In the genomic region with DNA sequence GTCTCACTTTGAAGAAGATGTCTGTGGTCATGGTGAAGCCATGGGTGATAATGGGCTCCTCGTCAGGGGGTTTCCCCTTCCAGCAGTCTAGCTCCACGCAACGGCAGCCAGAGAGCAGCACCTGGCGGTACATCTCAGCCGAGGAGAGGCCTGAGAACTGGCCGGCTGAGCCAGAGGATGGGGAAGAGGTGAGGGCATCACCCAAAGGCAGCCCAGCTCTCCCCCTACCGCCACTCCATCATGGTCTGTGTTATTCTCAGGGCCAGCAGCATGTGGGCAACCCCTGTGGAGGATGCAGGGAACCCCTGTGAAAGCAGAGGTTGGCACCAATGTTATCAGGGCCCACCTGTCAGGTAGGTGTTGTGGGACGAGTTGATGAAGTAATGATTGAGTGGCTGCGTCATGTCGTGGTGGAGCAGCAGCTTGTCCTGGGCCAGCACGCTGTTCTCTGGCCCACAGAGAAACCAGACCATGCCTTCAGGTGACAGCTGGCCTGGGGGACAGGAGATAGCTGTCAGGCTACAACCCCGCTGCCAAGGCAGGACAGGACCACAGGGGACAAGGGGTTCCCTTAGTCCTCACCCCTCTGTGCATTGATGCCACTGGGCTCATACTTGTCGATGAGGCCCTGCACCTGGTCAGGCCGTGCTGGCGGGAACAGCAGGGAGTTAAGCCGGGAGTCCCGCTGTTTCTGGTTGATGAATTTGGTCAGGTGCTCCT, we compare ENCODE assay signal across 40 cellular contexts. TPM values are rescaled to one million over a fixed set of nuclear protein-coding genes. Genes with fewer than 3 reads are reported as not detected.
"Had no signal": no experiment of that assay in that cellular context is flagged by ENCODE, and none has a peak within 500 bp of the region (broad histone marks: within the 10 kb centered on the region; RNA-seq: fewer than 3 reads in every experiment).

No MANE protein-coding gene starts in this region.

- FAIRE-seq: astrocyte had no signal

- H3K27ac ChIP-seq: body of pancreas, breast epithelium, Peyer's patch, WERI-Rb-1 had no signal

- H3K4me1 ChIP-seq: breast epithelium, Peyer's patch had no signal

- ATAC-seq: activated CD8-positive, alpha-beta T cell treated with anti-CD3 and anti-CD28 coated beads for 36 hours; body of pancreas; PC-3; Right ventricle myocardium inferior had no signal

- H3K27me3 ChIP-seq: body of pancreas, breast epithelium, MG63, Peyer's patch had no signal

- H3K4me3 ChIP-seq: body of pancreas, breast epithelium, MG63, Peyer's patch had no signal

- DNase-seq: activated CD4-positive, alpha-beta T cell treated with anti-CD3 and anti-CD28 coated beads for 1 hour; activated CD4-positive, alpha-beta T cell treated with anti-CD3 and anti-CD28 coated beads for 48 hours; activated CD4-positive, CD25-positive, alpha-beta regulatory T cell; activated CD8-positive, alpha-beta T cell treated with anti-CD3 and anti-CD28 coated beads for 36 hours; activated gamma-delta T cell; activated naive CD4-positive, alpha-beta T cell treated with Interleukin-2 at 50 U/mL for 16 hours; activated naive CD8-positive, alpha-beta T cell treated with anti-CD3 and anti-CD28 coated beads, Interleukin-2, amount 10 ng/mL, durations not matched to agents 7 days and 5 days; activated T-cell treated with anti-CD3 and anti-CD28 coated beads, Interleukin-2, amount 50 U/mL, for 1 hour; amygdala; body of pancreas; Kasumi-1; KG1; MG63; NCI-H1048; NCI-H1105 treated with DMSO at 0.1 percent for 48 hours; NCI-H1436; NCI-H187; NCI-H2029 treated with DMSO at 0.1 percent for 48 hours; NCI-H2107; NCI-H2171 treated with DMSO at 0.1 percent for 48 hours; NCI-H226; NCI-H510A; NCI-H526; NCI-H748 treated with DMSO at 0.1 percent for 48 hours; NK-92 treated with Interleukin-12 subunit alpha and Interleukin-12 subunit beta, amount 100 ng/mL, for 24 hours; PC-3; Peyer's patch; RPMI8226; SW 1271; T-helper 1 cell; T-helper 2 cell; T1000; WERI-Rb-1 had no signal

- H3K36me3 ChIP-seq: breast epithelium, MG63, Peyer's patch had no signal

- H3K9me3 ChIP-seq: body of pancreas, breast epithelium, MG63 had no signal

RNA-seq across cellular contexts. Expression of a gene that starts 15.5 kb away (rescaled TPM):
- total RNA-seq: activated CD8-positive, alpha-beta T cell treated with anti-CD3 and anti-CD28 coated beads for 36 hours; astrocyte; body of pancreas; breast epithelium; cardiac septum; Peyer's patch had no signal
- polyA plus RNA-seq: adipose tissue had no signal

RNA-seq across cellular contexts. Expression of a gene that starts 52.5 kb away (rescaled TPM):
- total RNA-seq: activated CD8-positive, alpha-beta memory T cell treated with anti-CD3 and anti-CD28 coated beads for 36 hours; activated CD8-positive, alpha-beta T cell treated with anti-CD3 and anti-CD28 coated beads for 36 hours; activated naive CD8-positive, alpha-beta T cell treated with anti-CD3 and anti-CD28 coated beads, Interleukin-2, amount 10 ng/mL, durations not matched to agents 7 days and 5 days; activated T-helper 2 cell treated with anti-CD3 and anti-CD28 coated beads, Interferon-gamma antibody, Interleukin-2, Interleukin-4, amounts not matched to agents 10 μg/mL and 5 μg/mL and 100 μg/mL, durations not matched to agents 14 hours and 24 hours and 36 hours; astrocyte; body of pancreas; cardiac septum; PC-3; Right ventricle myocardium inferior had no signal
